8 cellular contexts compared by ENCODE assay signal in genomic region chr1:7902478-7903084, GRCh38. TPM values are rescaled to one million over a fixed set of nuclear protein-coding genes. Genes with fewer than 3 reads are reported as not detected.
DNase-seq lines count a peak whose midpoint lies in the region; ATAC-seq and TF ChIP-seq lines count a peak whose summit lies in the region.

No MANE protein-coding gene starts in this region.

- H3K4me2 ChIP-seq in OCI-LY7 (ENCODE audit: low read length) = no peak overlapping the region

- BruUV-seq in OCI-LY7 (replicated peaks; lab: Mats Ljungman, UMichigan) = no TSS peak

- POLR2A ChIA-PET in OCI-LY7 (lab: Charles Lee) = no interaction called here
- POLR2A ChIA-PET in naive thymus-derived CD4-positive, alpha-beta T cell (lab: Charles Lee) = interaction anchor here (0.5 kb wide), 1 partner anchor 10 kb away, joined by 3 read pairs; no protein-coding TSS in a partner anchor

- H3K9me3 Mint-ChIP-seq in naive thymus-derived CD4-positive, alpha-beta T cell = no peaks in the 10 kb centered on the region

- no peaks in the 10 kb centered on the region for H3K36me3 ChIP-seq in OCI-LY7 (ENCODE audit: insufficient read depth, low read length)
- H3K36me3 ChIP-seq in esophagus squamous epithelium = no peaks in the 10 kb centered on the region
- H3K36me3 ChIP-seq in naive thymus-derived CD4-positive, alpha-beta T cell (ENCODE audit: control insufficient read depth in 2 of 3, insufficient read depth in 3 of 3, low read length in 3 of 3) = no peaks in the 10 kb centered on the region

- H3K27me3 Mint-ChIP-seq in naive thymus-derived CD4-positive, alpha-beta T cell = peaks cover 0 to 10% (median 0%) of the 10 kb centered on the region in 5 donors

- H3K9me2 ChIP-seq in OCI-LY7 (ENCODE audit: insufficient read depth, low read length) = no peaks in the 10 kb centered on the region

- H3K27ac ChIP-seq in OCI-LY7 (ENCODE audit: low read depth, low read length, poor library complexity, severe bottlenecking) = no peak overlapping the region
- H3K27ac ChIP-seq in esophagus squamous epithelium = no peak overlapping the region
- H3K27ac ChIP-seq in naive thymus-derived CD4-positive, alpha-beta T cell (ENCODE audit: low read depth, low read length) = no peak overlapping the region

- H3K36me3 Mint-ChIP-seq in naive thymus-derived CD4-positive, alpha-beta T cell = no peaks in the 10 kb centered on the region

- no peak overlapping the region for H2AFZ ChIP-seq in OCI-LY7 (ENCODE audit: low read length)

- peaks cover 0 to 12% (median 4%) of the 10 kb centered on the region in 7 donors for H3K4me1 Mint-ChIP-seq in naive thymus-derived CD4-positive, alpha-beta T cell

- peak overlapping the region in 9 of 10 donors; percentile 54 to 74 (median 62) for H3K4me3 Mint-ChIP-seq in naive thymus-derived CD4-positive, alpha-beta T cell

- no peaks in the 10 kb centered on the region for H4K20me1 ChIP-seq in OCI-LY7 (ENCODE audit: insufficient read depth, low read length)

- ATAC-seq in naive thymus-derived CD4-positive, alpha-beta T cell = peak; percentile 83
- ATAC-seq in HG03196 (IDR thresholded peaks at IDR 0.05; ENCODE audit: unreplicated experiment) = no peak

- no peak for TF ChIP-seq POLR2A in esophagus squamous epithelium (IDR thresholded peaks at IDR 0.05)

- H3K79me2 ChIP-seq in OCI-LY7 (ENCODE audit: insufficient read depth, low read depth, low read length) = no peaks in the 10 kb centered on the region

- H3K9me3 ChIP-seq in OCI-LY7 (ENCODE audit: low read length) (no peaks in the 10 kb centered on the region), esophagus squamous epithelium (no peaks in the 10 kb centered on the region)
- H3K9me3 ChIP-seq in naive thymus-derived CD4-positive, alpha-beta T cell (ENCODE audit: control insufficient read depth in 2 of 3, low read length in 3 of 3) = no peaks in the 10 kb centered on the region

- H3K4me3 ChIP-seq in OCI-LY7 (ENCODE audit: low read depth, low read length, poor library complexity, severe bottlenecking) (no peak overlapping the region), esophagus squamous epithelium (peak overlapping the region in 2 of 4 donors; percentile 8 to 53)
- H3K4me3 ChIP-seq in naive thymus-derived CD4-positive, alpha-beta T cell (ENCODE audit: low read length) = peak overlapping the region; percentile 50

- TF ChIP-seq CTCF in OCI-LY7 (conservative IDR thresholded peaks at IDR 0.05; ENCODE audit: low read length) = peak; percentile 76
- TF ChIP-seq CTCF in esophagus squamous epithelium (IDR thresholded peaks at IDR 0.05) = peak; percentile 53 to 70 (median 66)

- WGBS in esophagus squamous epithelium, 2 donors = 14 to 25% methylated on average over 21 of the region's 21 CpGs

- in situ Hi-C loops in KBM-7 (cut with MboI; ENCODE audit: low pct_unique_long_range_greater_than_20kb, low sequenced_read_pairs) = no loop called here

- H3K27me3 ChIP-seq in esophagus squamous epithelium = no peaks in the 10 kb centered on the region
- H3K27me3 ChIP-seq in naive thymus-derived CD4-positive, alpha-beta T cell (ENCODE audit: control insufficient read depth in 2 of 2, insufficient read depth in 2 of 2, low read length in 2 of 2) = no peaks in the 10 kb centered on the region

- peak overlapping the region in 2 of 9 donors; percentile 32 to 55 for H3K27ac Mint-ChIP-seq in naive thymus-derived CD4-positive, alpha-beta T cell

- peak; percentile 71 for DNase-seq in COLO829 (ENCODE audit: low spot score)
- DNase-seq in KBM-7 = peak; percentile 89
- DNase-seq in OCI-LY7 (ENCODE audit: low spot score) = peak; percentile 53
- peak; percentile 60 for DNase-seq in activated T-cell treated with anti-CD3 and anti-CD28 coated beads for 4 hours
- no peak for DNase-seq in esophagus squamous epithelium (lab: John Stamatoyannopoulos, UW)
- peak; percentile 23 to 59 (median 48) for DNase-seq in naive thymus-derived CD4-positive, alpha-beta T cell
- peak; percentile 16 to 64 (median 38) for DNase-seq in stimulated activated naive CD4-positive, alpha-beta T cell (lab: John Stamatoyannopoulos, UW)

- intact Hi-C loops in OCI-LY7 (cut with micrococcal nuclease; ENCODE audit: unreplicated experiment) (loop anchor here (1.0 to 2.0 kb wide), 2 partner anchors 94 to 235 kb away; no protein-coding TSS in a partner anchor), esophagus squamous epithelium (cut with DNase I) (loop anchor here (10.0 kb wide), 2 partner anchors 88 to 238 kb away; no protein-coding TSS in a partner anchor)
- intact Hi-C loops in naive thymus-derived CD4-positive, alpha-beta T cell (cut with micrococcal nuclease) = loop anchor here (1.0 to 2.0 kb wide), 5 partner anchors 58 to 233 kb away; partner anchors contain the start of gene PARK7 (in 1 of the 2)

- no peaks in the 10 kb centered on the region for H3K4me1 ChIP-seq in OCI-LY7 (ENCODE audit: insufficient read depth, low read length, poor library complexity, severe bottlenecking)
- H3K4me1 ChIP-seq in esophagus squamous epithelium = peaks cover 0 to 5% (median 0%) of the 10 kb centered on the region in 3 donors
- peaks cover 0 to 4% of the 10 kb centered on the region in 2 donors for H3K4me1 ChIP-seq in naive thymus-derived CD4-positive, alpha-beta T cell (ENCODE audit: control insufficient read depth in 2 of 2, insufficient read depth in 2 of 2, low read length in 2 of 2)

- CTCF ChIA-PET in OCI-LY7 (lab: Charles Lee; ENCODE audit: unreplicated experiment) = no interaction called here
- CTCF ChIA-PET in naive thymus-derived CD4-positive, alpha-beta T cell (lab: Charles Lee) = interaction anchor here (2.1 kb wide), 1 partner anchor 235 kb away, joined by 7 read pairs; no protein-coding TSS in a partner anchor

RNA-seq across cellular contexts. Expression of gene TNFRSF9, which starts 38.1 kb away (rescaled TPM):
- not detected in 2 replicates for total RNA-seq in OCI-LY7 (2014; rRNA removed; shearing (Covaris generic))
- total RNA-seq in OCI-LY7 (2022) = not detected in 2 replicates
- total RNA-seq in esophagus squamous epithelium = under 1 TPM in 2 of 4 donors, not detected in 2; 0.15 to 0.19 TPM
- 1 to 10 TPM in 1 of 5 experiments, under 1 TPM in 4; 0.11 to 6.6 (median 0.27) TPM for total RNA-seq in naive thymus-derived CD4-positive, alpha-beta T cell
- under 1 TPM in 1 of 2 donors, not detected in 1; 0.10 TPM for polyA plus RNA-seq in naive thymus-derived CD4-positive, alpha-beta T cell

RNA-seq across cellular contexts. Expression of gene UTS2, which starts 49.7 kb away (rescaled TPM):
- not detected in 2 replicates for total RNA-seq in OCI-LY7 (2014; rRNA removed; shearing (Covaris generic))
- total RNA-seq in OCI-LY7 (2022) (not detected in 2 replicates), esophagus squamous epithelium (not detected)
- under 1 TPM in 1 of 5 experiments, not detected in 4; 0.39 TPM for total RNA-seq in naive thymus-derived CD4-positive, alpha-beta T cell
- polyA plus RNA-seq in naive thymus-derived CD4-positive, alpha-beta T cell = not detected

RNA-seq across cellular contexts. Expression of gene PARK7, which starts 58.9 kb away (rescaled TPM):
- 138 and 204 TPM in 2 replicates for total RNA-seq in OCI-LY7 (2014; rRNA removed; shearing (Covaris generic))
- 272 and 306 TPM in 2 replicates for total RNA-seq in OCI-LY7 (2022)
- 100 to 1,000 TPM in 3 of 4 donors, 10 to 100 TPM in 1; 93.9 to 156 (median 129) TPM for total RNA-seq in esophagus squamous epithelium
- 100 to 1,000 TPM in 3 of 5 experiments, 10 to 100 TPM in 2; 97.1 to 255 (median 106) TPM for total RNA-seq in naive thymus-derived CD4-positive, alpha-beta T cell
- 100 to 1,000 TPM; 325 to 364 TPM for polyA plus RNA-seq in naive thymus-derived CD4-positive, alpha-beta T cell
